ENCODE assay signal across 8 cellular contexts in genomic region chr7:6482307-6482706, GRCh38. TPM values are rescaled to one million over a fixed set of nuclear protein-coding genes. Genes with fewer than 3 reads are reported as not detected.
DNase-seq lines count a peak whose midpoint lies in the region; ATAC-seq and TF ChIP-seq lines count a peak whose summit lies in the region.

No MANE protein-coding gene starts in this region.

- H2AFZ ChIP-seq in Karpas-422 (ENCODE audit: low read length), result no peak overlapping the region

- no peak for DNase-seq in BJ (ENCODE audit: low read depth)
- no peak for DNase-seq in Karpas-422
- no peak for DNase-seq in chondrocyte (ENCODE audit: low spot score)
- no peak for DNase-seq in naive thymus-derived CD4-positive, alpha-beta T cell
- DNase-seq in HPDE6-E6E7 (ENCODE audit: extremely low spot score), result no peak
- no peak for DNase-seq in stimulated activated CD4-positive, alpha-beta T cell treated with anti-CD3 and anti-CD28 coated beads, Interleukin-2, amount 100 ng/mL, for 24 hours

- H3K9ac ChIP-seq in Karpas-422 (ENCODE audit: low read length), result peak overlapping the region; percentile 96

- H3K9me3 Mint-ChIP-seq in chondrocyte (ENCODE audit: low read depth), result peaks cover 4% of the 10 kb centered on the region
- H3K9me3 Mint-ChIP-seq in naive thymus-derived CD4-positive, alpha-beta T cell, result no peaks in the 10 kb centered on the region

- peak overlapping the region; percentile 96 for H3K4me3 Mint-ChIP-seq in chondrocyte (ENCODE audit: unreplicated experiment)
- peak overlapping the region; percentile 89 to 98 (median 96) for H3K4me3 Mint-ChIP-seq in naive thymus-derived CD4-positive, alpha-beta T cell

- H4K20me1 ChIP-seq in Karpas-422 (ENCODE audit: insufficient read depth, low read depth, low read length), result peaks cover 28% of the 10 kb centered on the region

- no peaks in the 10 kb centered on the region for H3K9me2 ChIP-seq in Karpas-422 (replicated peaks; ENCODE audit: insufficient read depth, low read length)

- POLR2A ChIA-PET in BJ (lab: Charles Lee), result interaction anchor here (0.6 kb wide), 1 partner anchor 25 kb away, joined by 5 read pairs; no protein-coding TSS in a partner anchor
- POLR2A ChIA-PET in naive thymus-derived CD4-positive, alpha-beta T cell (lab: Charles Lee), result interaction anchor here (0.7 kb wide), 1 partner anchor 66 kb away, joined by 3 read pairs; no protein-coding TSS in a partner anchor

- H3K4me3 ChIP-seq in BJ (ENCODE audit: low read depth, low read length) (peak overlapping the region; percentile 97), Karpas-422 (ENCODE audit: low read length) (peak overlapping the region; percentile 100)
- peak overlapping the region; percentile 79 for H3K4me3 ChIP-seq in naive thymus-derived CD4-positive, alpha-beta T cell (ENCODE audit: low read length)

- no peaks in the 10 kb centered on the region for H3K27me3 ChIP-seq in BJ (ENCODE audit: control insufficient read depth, insufficient read depth, low read length)
- no peaks in the 10 kb centered on the region for H3K27me3 ChIP-seq in Karpas-422 (ENCODE audit: low read length)
- H3K27me3 ChIP-seq in naive thymus-derived CD4-positive, alpha-beta T cell (ENCODE audit: control insufficient read depth in 2 of 2, insufficient read depth in 2 of 2, low read length in 2 of 2), result no peaks in the 10 kb centered on the region

- peak overlapping the region; percentile 93 for H3K4me2 ChIP-seq in Karpas-422 (ENCODE audit: low read depth, low read length, poor library complexity, severe bottlenecking)

- no peaks in the 10 kb centered on the region for H3K27me3 Mint-ChIP-seq in chondrocyte (ENCODE audit: low read depth)
- no peaks in the 10 kb centered on the region for H3K27me3 Mint-ChIP-seq in naive thymus-derived CD4-positive, alpha-beta T cell

- no peak for TF ChIP-seq CTCF in BJ (IDR thresholded peaks at IDR 0.05; ENCODE audit: insufficient read depth, low read depth, low read length)
- TF ChIP-seq CTCF in chondrocyte (IDR thresholded peaks at IDR 0.05), result no peak

- peak overlapping the region; percentile 99 for H3K27ac Mint-ChIP-seq in chondrocyte (ENCODE audit: unreplicated experiment)
- peak overlapping the region in 6 of 9 donors; percentile 36 to 96 (median 68) for H3K27ac Mint-ChIP-seq in naive thymus-derived CD4-positive, alpha-beta T cell

- H3K4me1 Mint-ChIP-seq in chondrocyte (ENCODE audit: low read depth), result peaks cover 60% of the 10 kb centered on the region
- H3K4me1 Mint-ChIP-seq in naive thymus-derived CD4-positive, alpha-beta T cell, result peaks cover 43 to 69% (median 58%) of the 10 kb centered on the region in 7 donors

- peaks cover 3% of the 10 kb centered on the region; the same call in 1 of the 2 replicates for H3K36me3 ChIP-seq in BJ (ENCODE audit: control insufficient read depth, insufficient read depth, low read length)
- peaks cover 4% of the 10 kb centered on the region; the same call in 1 of the 2 replicates for H3K36me3 ChIP-seq in Karpas-422 (ENCODE audit: insufficient read depth, low read length)
- H3K36me3 ChIP-seq in naive thymus-derived CD4-positive, alpha-beta T cell (ENCODE audit: control insufficient read depth in 2 of 3, insufficient read depth in 3 of 3, low read length in 3 of 3), result peaks cover 0 to 10% (median 0%) of the 10 kb centered on the region in 3 experiments

- no peak for ATAC-seq in naive thymus-derived CD4-positive, alpha-beta T cell
- ATAC-seq in HG03457 (IDR thresholded peaks at IDR 0.05; ENCODE audit: unreplicated experiment), result no peak
- no peak for ATAC-seq in HG03045 (IDR thresholded peaks at IDR 0.05; ENCODE audit: unreplicated experiment)

- CTCF ChIA-PET in BJ (lab: Yijun Ruan, JAX), result interaction anchor here (0.6 kb wide), 1 partner anchor 20 kb away, joined by 3 read pairs; no protein-coding TSS in a partner anchor
- CTCF ChIA-PET in naive thymus-derived CD4-positive, alpha-beta T cell (lab: Charles Lee), result no interaction called here

- peaks cover 58% of the 10 kb centered on the region for H3K79me2 ChIP-seq in Karpas-422 (ENCODE audit: low read length)

- peaks cover 23% of the 10 kb centered on the region for H3K36me3 Mint-ChIP-seq in chondrocyte (ENCODE audit: low read depth)
- peaks cover 0 to 14% (median 3%) of the 10 kb centered on the region in 5 donors for H3K36me3 Mint-ChIP-seq in naive thymus-derived CD4-positive, alpha-beta T cell

- no peaks in the 10 kb centered on the region for H3K9me3 ChIP-seq in Karpas-422 (ENCODE audit: low read length)
- H3K9me3 ChIP-seq in naive thymus-derived CD4-positive, alpha-beta T cell (ENCODE audit: control insufficient read depth in 2 of 3, low read length in 3 of 3), result no peaks in the 10 kb centered on the region

- intact Hi-C loops in naive thymus-derived CD4-positive, alpha-beta T cell (cut with micrococcal nuclease), result no loop called here

- H3K4me1 ChIP-seq in Karpas-422 (ENCODE audit: low read length), result peaks cover 61% of the 10 kb centered on the region
- H3K4me1 ChIP-seq in naive thymus-derived CD4-positive, alpha-beta T cell (ENCODE audit: control insufficient read depth in 2 of 2, insufficient read depth in 2 of 2, low read length in 2 of 2), result peaks cover 23 to 26% of the 10 kb centered on the region in 2 donors

- H3K27ac ChIP-seq in Karpas-422 (ENCODE audit: low read length), result peak overlapping the region; percentile 99
- peak overlapping the region; percentile 33 for H3K27ac ChIP-seq in naive thymus-derived CD4-positive, alpha-beta T cell (ENCODE audit: low read depth, low read length)

RNA-seq across cellular contexts. Expression of gene KDELR2, which starts 1.6 kb away (rescaled TPM):
- 237 and 301 TPM in 2 replicates for polyA plus RNA-seq in BJ (2011; rRNA removed)
- 165 and 181 TPM in 2 replicates for polyA minus RNA-seq in BJ (2011; rRNA and poly(A)+ RNA removed)
- 27.3 and 82.4 TPM in 2 replicates for total RNA-seq in Karpas-422 (2014; rRNA removed; shearing (Covaris generic); ENCODE audit: low replicate concordance)
- total RNA-seq in chondrocyte, result 303 to 382 TPM (median 312 TPM) in 3 replicates
- 10 to 100 TPM; 28.1 to 60.9 (median 36.8) TPM for total RNA-seq in naive thymus-derived CD4-positive, alpha-beta T cell
- polyA plus RNA-seq in naive thymus-derived CD4-positive, alpha-beta T cell, result 10 to 100 TPM; 36.3 to 43.7 TPM

RNA-seq across cellular contexts. Expression of gene DAGLB, which starts 34.6 kb away (rescaled TPM):
- polyA plus RNA-seq in BJ (2011; rRNA removed), result 32.7 and 40.5 TPM in 2 replicates
- polyA minus RNA-seq in BJ (2011; rRNA and poly(A)+ RNA removed), result 25.4 and 40.3 TPM in 2 replicates
- total RNA-seq in Karpas-422 (2014; rRNA removed; shearing (Covaris generic); ENCODE audit: low replicate concordance), result 10.0 and 15.4 TPM in 2 replicates
- 23.9 to 30.5 TPM (median 30.0 TPM) in 3 replicates for total RNA-seq in chondrocyte
- 10 to 100 TPM; 20.6 to 44.3 (median 39.8) TPM for total RNA-seq in naive thymus-derived CD4-positive, alpha-beta T cell
- polyA plus RNA-seq in naive thymus-derived CD4-positive, alpha-beta T cell, result 10 to 100 TPM; 10.5 to 21.8 TPM
